19 cellular contexts compared by ENCODE assay signal in genomic region chr16:20747030-20747816, GRCh38. TPM values are rescaled to one million over a fixed set of nuclear protein-coding genes. Genes with fewer than 3 reads are reported as not detected.
DNase-seq lines count a peak whose midpoint lies in the region; ATAC-seq, FAIRE-seq and TF ChIP-seq lines count a peak whose summit lies in the region.
"Had no signal": no experiment of that assay in that cellular context is flagged by ENCODE, and none has a peak within 500 bp of the region (broad histone marks: within the 10 kb centered on the region; RNA-seq: fewer than 3 reads in every experiment).

No MANE protein-coding gene starts in this region.

- no peak overlapping the region for H3K4me2 ChIP-seq in GM12878 (ENCODE audit: control insufficient read depth, insufficient read depth)
- H3K4me2 ChIP-seq: KMS-11 had no signal

- H3K79me2 ChIP-seq in GM12878 (ENCODE audit: control insufficient read depth, insufficient read depth, low read length), result no peaks in the 10 kb centered on the region

- H3K4me1 ChIP-seq in GM12878 (ENCODE audit: control insufficient read depth, insufficient read depth, low read length), result no peaks in the 10 kb centered on the region
- no peaks in the 10 kb centered on the region for H3K4me1 ChIP-seq in testis
- H3K4me1 ChIP-seq: left ventricle myocardium inferior, psoas muscle had no signal

- TF ChIP-seq POLR2A in GM12878 (IDR thresholded peaks at IDR 0.05; ENCODE audit: low read depth, low read length), result no peak
- TF ChIP-seq POLR2A in testis (IDR thresholded peaks at IDR 0.05), result no peak

- H3K4me3 ChIP-seq in GM12878 (no peak overlapping the region), testis (no peak overlapping the region)
- H3K4me3 ChIP-seq: heart right ventricle, left ventricle myocardium inferior, psoas muscle had no signal

- SMC1A ChIA-PET in GM12878 (lab: Charles Lee; ENCODE audit: uncharacterized antibody, unreplicated experiment), result no interaction called here

- POLR2A ChIA-PET in GM12878 (lab: Charles Lee), result no interaction called here

- intact Hi-C loops in GM12878 (cut with micrococcal nuclease; ENCODE audit: unreplicated experiment) (no loop called here), testis (cut with DNase I; ENCODE audit: low total_unique reads) (no loop called here)

- no peaks in the 10 kb centered on the region for H4K20me1 ChIP-seq in GM12878 (ENCODE audit: control insufficient read depth, insufficient read depth)

- FAIRE-seq in GM12878 (lab: Jason Lieb, UNC), result no peak

- BruUV-seq in GM12878 (replicated peaks; lab: Mats Ljungman, UMichigan), result no TSS peak

- no peak for TF ChIP-seq RAD21 in GM12878 (IDR thresholded peaks at IDR 0.05; ENCODE audit: insufficient read depth, low read depth, low read length)

- DNase-seq in NOMO-1 treated with DMSO at 0.1 percent for 48 hours (lab: John Stamatoyannopoulos, UW; ENCODE audit: unreplicated experiment) (peak; percentile 91), GM12878 (ENCODE audit: low read depth, low spot score) (no peak), testis (no peak), NCI-H345 treated with DMSO at 0.1 percent for 48 hours (lab: John Stamatoyannopoulos, UW; ENCODE audit: unreplicated experiment) (no peak), AML-193 (lab: John Stamatoyannopoulos, UW) (no peak)
- DNase-seq: activated CD4-positive, alpha-beta memory T cell treated with anti-CD3 and anti-CD28 coated beads for 36 hours; anterior cingulate cortex; heart right ventricle; left ventricle myocardium inferior; naive B cell; NCI-H1694 treated with DMSO at 0.1 percent for 48 hours; NCI-H524; psoas muscle; Right ventricle myocardium superior; T1000 had no signal

- no peak overlapping the region for H3K9ac ChIP-seq in GM12878 (ENCODE audit: control insufficient read depth, insufficient read depth, low read length)
- H3K9ac ChIP-seq: KMS-11 had no signal

- RAD21 ChIA-PET in GM12878 (lab: Charles Lee; ENCODE audit: unreplicated experiment), result interaction anchor here (0.6 kb wide), 1 partner anchor 12 kb away, joined by 3 read pairs; no protein-coding TSS in a partner anchor

- no peak overlapping the region for H2AFZ ChIP-seq in GM12878 (ENCODE audit: control insufficient read depth, low read depth, low read length)

- TF ChIP-seq CTCF in GM12878 (IDR thresholded peaks at IDR 0.05 in 2 of 3, conservative IDR thresholded peaks at IDR 0.05 in 1 of 3; ENCODE audit: control insufficient read depth in 2 of 3, extremely low read depth in 1 of 3, insufficient read depth in 1 of 3, low read depth in 3 of 3, low read length in 3 of 3), result no peak
- TF ChIP-seq CTCF in testis (IDR thresholded peaks at IDR 0.05), result no peak

- H3K9me3 ChIP-seq in GM12878 (replicated peaks; ENCODE audit: control insufficient read depth, insufficient read depth, low read length) (no peaks in the 10 kb centered on the region; the same call in 1 of the 3 replicates), testis (no peaks in the 10 kb centered on the region)
- H3K9me3 ChIP-seq: psoas muscle had no signal

- no peaks in the 10 kb centered on the region for H3K27me3 ChIP-seq in GM12878 (replicated peaks in 1 of 2; ENCODE audit: control insufficient read depth in 2 of 2, insufficient read depth in 2 of 2, low read length in 1 of 2)
- no peaks in the 10 kb centered on the region for H3K27me3 ChIP-seq in testis
- H3K27me3 ChIP-seq: heart right ventricle had no signal

- CTCF ChIA-PET in GM12878 (lab: Yijun Ruan, JAX), result no interaction called here

- H3K36me3 ChIP-seq in GM12878 (ENCODE audit: control insufficient read depth in 2 of 2, insufficient read depth in 2 of 2, low read length in 1 of 2), result no peaks in the 10 kb centered on the region
- no peaks in the 10 kb centered on the region for H3K36me3 ChIP-seq in testis (ENCODE audit: low read depth, missing control alignments)
- H3K36me3 ChIP-seq: heart right ventricle, left ventricle myocardium inferior had no signal

- no peak for TF ChIP-seq EP300 in GM12878 (IDR thresholded peaks at IDR 0.05; ENCODE audit: borderline replicate concordance in 1 of 2, control insufficient read depth in 1 of 2, low read depth in 2 of 2, low read length in 2 of 2)

- ATAC-seq in GM21619 (IDR thresholded peaks at IDR 0.05; ENCODE audit: unreplicated experiment) (peak; percentile 50), GM12878 (peak; percentile 81), GM21723 (IDR thresholded peaks at IDR 0.05; ENCODE audit: unreplicated experiment) (no peak)
- ATAC-seq: heart right ventricle, psoas muscle had no signal

- H3K27ac ChIP-seq in GM12878 (ENCODE audit: control insufficient read depth, insufficient read depth) (no peak overlapping the region), testis (peak overlapping the region; percentile 10 to 22)
- H3K27ac ChIP-seq: C4-2B, KMS-11, left ventricle myocardium inferior, psoas muscle had no signal

- in situ Hi-C loops in GM12878 (cut with MboI), result no loop called here

- WGBS in GM12878 (ENCODE audit: insufficient coverage, insufficient replicate concordance, low lambda C conversion rate, missing lambda C conversion rate), result 53% methylated on average over 4 of the region's 4 CpGs
- WGBS in testis, 2 donors, result 57 to 63% methylated on average over 4 of the region's 4 CpGs

RNA-seq across cellular contexts. Expression of gene THUMPD1, which starts 5.6 kb away (rescaled TPM):
- total RNA-seq in GM12878 (2013; cell fraction: nucleolus; rRNA removed), result 67.9 and 68.9 TPM in 2 replicates
- total RNA-seq in GM12878 (2014; rRNA removed), result 46.3 and 48.4 TPM in 2 replicates
- 48.5 and 49.5 TPM in 2 replicates for total RNA-seq in GM12878 (2014; rRNA removed; fragmentation: Illumina TruSeq; extraction: Trizol)
- total RNA-seq in GM12878 (2021), result 33.7 and 36.2 TPM in 2 replicates
- 14.7 TPM for polyA plus RNA-seq in GM12878 (2011; ENCODE audit: low read depth)
- 35.5 and 61.3 TPM in 2 replicates for polyA plus RNA-seq in GM12878 (2011; rRNA removed)
- 40.0 and 78.5 TPM in 2 replicates for polyA plus RNA-seq in GM12878 (2011; cell fraction: cytosol; rRNA removed)
- polyA plus RNA-seq in GM12878 (2011; cell fraction: nucleus; rRNA removed), result 38.9 and 55.1 TPM in 2 replicates
- polyA plus RNA-seq in GM12878 (2012), result 20.4 and 21.0 TPM in 2 replicates
- 37.7 and 44.4 TPM in 2 replicates for polyA plus RNA-seq in GM12878 (2014; fragmentation: Illumina TruSeq; extraction: Trizol)
- polyA plus RNA-seq in GM12878 (2014; fragmentation: Nextera tagmentation; extraction: Ambion mirVana), result 10 to 100 TPM; 21.5 to 26.1 TPM
- polyA plus RNA-seq in GM12878 (2014; rRNA removed), result 28.9 and 31.7 TPM in 2 replicates
- polyA plus RNA-seq in GM12878 (2016; fragmentation: Nextera tagmentation; extraction: Ambion mirVana), result 10 to 100 TPM; 45.2 to 49.5 TPM
- polyA minus RNA-seq in GM12878 (2011; rRNA and poly(A)+ RNA removed), result 40.5 and 76.6 TPM in 2 replicates
- 24.2 and 26.2 TPM in 2 replicates for polyA minus RNA-seq in GM12878 (2011; cell fraction: cytosol; rRNA and poly(A)+ RNA removed)
- 44.5 and 73.1 TPM in 2 replicates for polyA minus RNA-seq in GM12878 (2011; cell fraction: nucleus; rRNA and poly(A)+ RNA removed)
- 100 to 1,000 TPM; 100 to 111 TPM for total RNA-seq in testis
- 35.0 TPM for polyA plus RNA-seq in testis (ENCODE audit: insufficient read depth, low read depth, low replicate concordance)

RNA-seq across cellular contexts. Expression of gene ACSM3, which starts 16.6 kb away (rescaled TPM):
- total RNA-seq in GM12878 (2013; cell fraction: nucleolus; rRNA removed), result 18.1 and 22.5 TPM in 2 replicates
- total RNA-seq in GM12878 (2014; rRNA removed) (4.5 and 7.7 TPM in 2 replicates), GM12878 (2014; rRNA removed; fragmentation: Illumina TruSeq; extraction: Trizol) (5.4 and 6.5 TPM in 2 replicates), GM12878 (2021) (4.4 and 7.1 TPM in 2 replicates), testis (100 to 1,000 TPM in 1 of 2 donors, 10 to 100 TPM in 1; 68.0 to 120 TPM)
- 6.0 TPM for polyA plus RNA-seq in GM12878 (2011; ENCODE audit: low read depth)
- polyA plus RNA-seq in GM12878 (2011; rRNA removed) (21.0 and 28.6 TPM in 2 replicates), GM12878 (2014; fragmentation: Illumina TruSeq; extraction: Trizol) (6.7 and 7.5 TPM in 2 replicates), GM12878 (2014; fragmentation: Nextera tagmentation; extraction: Ambion mirVana) (1 to 10 TPM; 5.0 to 6.8 TPM), GM12878 (2014; rRNA removed) (4.2 and 4.9 TPM in 2 replicates), GM12878 (2016; fragmentation: Nextera tagmentation; extraction: Ambion mirVana) (1 to 10 TPM; 6.9 to 7.9 TPM), testis (ENCODE audit: insufficient read depth, low read depth, low replicate concordance) (41.1 TPM)
- 10.3 and 13.8 TPM in 2 replicates for polyA plus RNA-seq in GM12878 (2011; cell fraction: cytosol; rRNA removed)
- polyA plus RNA-seq in GM12878 (2011; cell fraction: nucleus; rRNA removed), result 8.3 and 10.0 TPM in 2 replicates
- polyA plus RNA-seq in GM12878 (2012), result 6.2 and 8.1 TPM in 2 replicates
- polyA minus RNA-seq in GM12878 (2011; rRNA and poly(A)+ RNA removed), result 13.4 and 14.7 TPM in 2 replicates
- polyA minus RNA-seq in GM12878 (2011; cell fraction: cytosol; rRNA and poly(A)+ RNA removed), result 5.3 and 5.9 TPM in 2 replicates
- polyA minus RNA-seq in GM12878 (2011; cell fraction: nucleus; rRNA and poly(A)+ RNA removed), result 4.1 and 5.6 TPM in 2 replicates

RNA-seq across cellular contexts. Expression of gene ACSM1, which starts 49.7 kb away (rescaled TPM):
- 0.76 and 1.0 TPM in 2 replicates for total RNA-seq in GM12878 (2013; cell fraction: nucleolus; rRNA removed)
- total RNA-seq in GM12878 (2014; rRNA removed), result 0.22 TPM in 1 of 2 replicates, not detected in the other
- total RNA-seq in GM12878 (2014; rRNA removed; fragmentation: Illumina TruSeq; extraction: Trizol), result 0.09 and 0.22 TPM in 2 replicates
- total RNA-seq in GM12878 (2021), result not detected in 2 replicates
- polyA plus RNA-seq in GM12878 (2011; ENCODE audit: low read depth), result not detected
- polyA plus RNA-seq in GM12878 (2011; rRNA removed), result 0.15 and 0.26 TPM in 2 replicates
- 0.15 TPM in 2 replicates for polyA plus RNA-seq in GM12878 (2011; cell fraction: cytosol; rRNA removed)
- 0.23 and 0.82 TPM in 2 replicates for polyA plus RNA-seq in GM12878 (2011; cell fraction: nucleus; rRNA removed)
- polyA plus RNA-seq in GM12878 (2012), result not detected in 2 replicates
- polyA plus RNA-seq in GM12878 (2014; fragmentation: Illumina TruSeq; extraction: Trizol), result 0.13 and 0.55 TPM in 2 replicates
- under 1 TPM; 0.11 TPM for polyA plus RNA-seq in GM12878 (2014; fragmentation: Nextera tagmentation; extraction: Ambion mirVana)
- polyA plus RNA-seq in GM12878 (2014; rRNA removed), result 0.14 and 0.22 TPM in 2 replicates
- polyA plus RNA-seq in GM12878 (2016; fragmentation: Nextera tagmentation; extraction: Ambion mirVana), result not detected
- 0.26 TPM in 1 of 2 replicates, not detected in the other for polyA minus RNA-seq in GM12878 (2011; rRNA and poly(A)+ RNA removed)
- polyA minus RNA-seq in GM12878 (2011; cell fraction: cytosol; rRNA and poly(A)+ RNA removed), result not detected in 2 replicates
- polyA minus RNA-seq in GM12878 (2011; cell fraction: nucleus; rRNA and poly(A)+ RNA removed), result 0.12 TPM in 1 of 2 replicates, not detected in the other
- total RNA-seq in testis, result 10 to 100 TPM in 1 of 2 donors, 1 to 10 TPM in 1; 8.7 to 10.4 TPM
- 7.0 TPM for polyA plus RNA-seq in testis (ENCODE audit: insufficient read depth, low read depth, low replicate concordance)
- total RNA-seq: activated CD4-positive, alpha-beta memory T cell treated with anti-CD3 and anti-CD28 coated beads for 36 hours; Right ventricle myocardium superior had no signal

RNA-seq across cellular contexts. Expression of gene ERI2, which starts 59.0 kb away (rescaled TPM):
- 47.9 and 50.3 TPM in 2 replicates for total RNA-seq in GM12878 (2013; cell fraction: nucleolus; rRNA removed)
- total RNA-seq in GM12878 (2014; rRNA removed) (20.3 and 24.4 TPM in 2 replicates), GM12878 (2014; rRNA removed; fragmentation: Illumina TruSeq; extraction: Trizol) (19.9 and 24.4 TPM in 2 replicates), GM12878 (2021) (17.4 and 18.5 TPM in 2 replicates), testis (10 to 100 TPM; 66.5 to 71.1 TPM)
- polyA plus RNA-seq in GM12878 (2011; ENCODE audit: low read depth), result 4.0 TPM
- polyA plus RNA-seq in GM12878 (2011; rRNA removed) (29.9 and 40.7 TPM in 2 replicates), GM12878 (2014; fragmentation: Illumina TruSeq; extraction: Trizol) (17.5 and 21.2 TPM in 2 replicates), GM12878 (2014; fragmentation: Nextera tagmentation; extraction: Ambion mirVana) (1 to 10 TPM; 7.7 to 7.8 TPM), GM12878 (2014; rRNA removed) (12.0 and 16.1 TPM in 2 replicates), GM12878 (2016; fragmentation: Nextera tagmentation; extraction: Ambion mirVana) (10 to 100 TPM; 34.4 to 35.5 TPM), testis (ENCODE audit: insufficient read depth, low read depth, low replicate concordance) (42.9 TPM)
- 8.5 and 8.8 TPM in 2 replicates for polyA plus RNA-seq in GM12878 (2011; cell fraction: cytosol; rRNA removed)
- polyA plus RNA-seq in GM12878 (2011; cell fraction: nucleus; rRNA removed), result 36.5 and 55.4 TPM in 2 replicates
- 5.6 and 9.0 TPM in 2 replicates for polyA plus RNA-seq in GM12878 (2012)
- 9.1 and 13.6 TPM in 2 replicates for polyA minus RNA-seq in GM12878 (2011; rRNA and poly(A)+ RNA removed)
- polyA minus RNA-seq in GM12878 (2011; cell fraction: cytosol; rRNA and poly(A)+ RNA removed), result 4.4 and 6.2 TPM in 2 replicates
- 16.3 and 24.5 TPM in 2 replicates for polyA minus RNA-seq in GM12878 (2011; cell fraction: nucleus; rRNA and poly(A)+ RNA removed)

RNA-seq across cellular contexts. Expression of gene REXO5, which starts 59.1 kb away (rescaled TPM):
- 32.6 and 34.8 TPM in 2 replicates for total RNA-seq in GM12878 (2013; cell fraction: nucleolus; rRNA removed)
- total RNA-seq in GM12878 (2014; rRNA removed), result 10.3 and 12.9 TPM in 2 replicates
- 9.9 and 11.0 TPM in 2 replicates for total RNA-seq in GM12878 (2014; rRNA removed; fragmentation: Illumina TruSeq; extraction: Trizol)
- total RNA-seq in GM12878 (2021), result 9.3 and 9.4 TPM in 2 replicates
- polyA plus RNA-seq in GM12878 (2011; ENCODE audit: low read depth), result 3.3 TPM
- polyA plus RNA-seq in GM12878 (2011; rRNA removed), result 9.4 and 13.6 TPM in 2 replicates
- 6.1 and 6.2 TPM in 2 replicates for polyA plus RNA-seq in GM12878 (2011; cell fraction: cytosol; rRNA removed)
- 13.0 and 17.2 TPM in 2 replicates for polyA plus RNA-seq in GM12878 (2011; cell fraction: nucleus; rRNA removed)
- polyA plus RNA-seq in GM12878 (2012), result 4.2 and 7.1 TPM in 2 replicates
- 9.2 and 10.3 TPM in 2 replicates for polyA plus RNA-seq in GM12878 (2014; fragmentation: Illumina TruSeq; extraction: Trizol)
- 1 to 10 TPM; 3.8 to 4.1 TPM for polyA plus RNA-seq in GM12878 (2014; fragmentation: Nextera tagmentation; extraction: Ambion mirVana)
- 8.6 and 12.9 TPM in 2 replicates for polyA plus RNA-seq in GM12878 (2014; rRNA removed)
- 10 to 100 TPM; 15.4 to 15.5 TPM for polyA plus RNA-seq in GM12878 (2016; fragmentation: Nextera tagmentation; extraction: Ambion mirVana)
- 16.5 and 20.2 TPM in 2 replicates for polyA minus RNA-seq in GM12878 (2011; rRNA and poly(A)+ RNA removed)
- 5.2 and 9.2 TPM in 2 replicates for polyA minus RNA-seq in GM12878 (2011; cell fraction: cytosol; rRNA and poly(A)+ RNA removed)
- 14.7 and 18.3 TPM in 2 replicates for polyA minus RNA-seq in GM12878 (2011; cell fraction: nucleus; rRNA and poly(A)+ RNA removed)
- total RNA-seq in testis, result 100 to 1,000 TPM; 228 to 234 TPM
- 991 TPM for polyA plus RNA-seq in testis (ENCODE audit: insufficient read depth, low read depth, low replicate concordance)

Comparison
In these comparisons a context has a peak if more than half of its experiments do, and no peak if none do; other contexts are left out.
1. RNA of gene ACSM1, which starts 49.7 kb away (total RNA-seq): 8.7 to 10.4 TPM in testis; 0.09 to 1.0 TPM in GM12878; every median in the first group is over 4 times any median in the second.